18 cellular contexts compared by ENCODE assay signal in the genomic region with DNA sequence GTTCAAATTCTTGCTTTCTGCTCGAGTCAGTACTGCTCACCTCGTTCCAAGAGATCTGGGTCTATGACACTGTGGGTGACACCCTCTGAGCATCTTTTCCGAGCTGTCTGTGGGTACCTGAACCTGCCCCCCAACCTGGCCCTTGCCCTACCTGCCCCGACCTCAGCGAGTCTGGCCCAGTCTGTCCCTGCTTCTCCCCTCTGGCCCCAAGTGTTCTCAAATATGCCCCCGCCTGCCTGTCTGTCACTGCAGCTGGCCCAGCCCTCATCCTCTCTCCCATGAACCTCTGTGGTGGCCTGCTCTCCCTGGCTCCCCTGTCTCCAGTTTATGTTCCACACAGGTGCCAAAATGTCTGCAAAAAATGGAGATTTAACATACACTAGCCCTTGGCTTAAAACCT. TPM values are rescaled to one million over a fixed set of nuclear protein-coding genes. Genes with fewer than 3 reads are reported as not detected.
A peak's percentile ranks its signal among the peaks of the same experiment; 100 is the strongest.
DNase-seq lines count a peak whose midpoint lies in the region; ATAC-seq, FAIRE-seq and TF ChIP-seq lines count a peak whose summit lies in the region.
"Had no signal": no experiment of that assay in that cellular context is flagged by ENCODE, and none has a peak within 500 bp of the region (broad histone marks: within the 10 kb centered on the region; RNA-seq: fewer than 3 reads in every experiment).

No MANE protein-coding gene starts in this region.

- no peaks in the 10 kb centered on the region for H3K36me3 Mint-ChIP-seq in glutamatergic neuron (ENCODE audit: unreplicated experiment)

- no peak for TF ChIP-seq CTCF in adrenal gland (IDR thresholded peaks at IDR 0.05)
- no peak for TF ChIP-seq CTCF in kidney (IDR thresholded peaks at IDR 0.05; ENCODE audit: borderline replicate concordance, extremely low read depth, insufficient read depth)
- TF ChIP-seq CTCF in neutrophil (IDR thresholded peaks at IDR 0.05), result no peak
- TF ChIP-seq CTCF in suprapubic skin (IDR thresholded peaks at IDR 0.05), result no peak
- no peak for TF ChIP-seq CTCF in glutamatergic neuron (IDR thresholded peaks at IDR 0.05; ENCODE audit: partially characterized antibody, unreplicated experiment)

- peak overlapping the region in 3 of 5 donors; percentile 85 to 89 (median 89) for H3K27ac ChIP-seq in adrenal gland
- no peak overlapping the region for H3K27ac ChIP-seq in kidney (ENCODE audit: low read depth in 2 of 2, low read length in 2 of 2)
- H3K27ac ChIP-seq in neutrophil, result peak overlapping the region; percentile 55
- peak overlapping the region; percentile 94 for H3K27ac ChIP-seq in suprapubic skin
- H3K27ac ChIP-seq: BLaER1 had no signal

- DNase-seq in adrenal gland, result no peak
- DNase-seq in kidney, result peak; percentile 43
- no peak for DNase-seq in suprapubic skin (ENCODE audit: low spot score in 2 of 2)
- no peak for DNase-seq in glutamatergic neuron
- DNase-seq in DMS79 (lab: John Stamatoyannopoulos, UW), result no peak
- DNase-seq: CD8-positive, alpha-beta memory T cell; KG1; NCI-H1105; NCI-H187 treated with DMSO at 0.1 percent for 48 hours; NCI-H510A; NCI-H82 had no signal

- no peak overlapping the region for H3K4me3 Mint-ChIP-seq in glutamatergic neuron (ENCODE audit: unreplicated experiment)
- H3K4me3 Mint-ChIP-seq: CD8-positive, alpha-beta memory T cell; GM23338 had no signal

- H3K4me3 ChIP-seq in adrenal gland (no peak overlapping the region), kidney (ENCODE audit: low read length in 2 of 2) (no peak overlapping the region), neutrophil (ENCODE audit: low read depth in 1 of 2, low read length in 1 of 2) (no peak overlapping the region), suprapubic skin (no peak overlapping the region)
- H3K4me3 ChIP-seq: BLaER1, GM23338 had no signal

- no peak for TF ChIP-seq EP300 in suprapubic skin (IDR thresholded peaks at IDR 0.05)

- H3K4me1 Mint-ChIP-seq in glutamatergic neuron (ENCODE audit: low read depth, unreplicated experiment), result no peaks in the 10 kb centered on the region
- H3K4me1 Mint-ChIP-seq: CD8-positive, alpha-beta memory T cell; GM23338 had no signal

- TF ChIP-seq POLR2A in adrenal gland (IDR thresholded peaks at IDR 0.05) (no peak), suprapubic skin (IDR thresholded peaks at IDR 0.05) (no peak)

- intact Hi-C loops in adrenal gland (cut with DNase I), result no loop called here
- intact Hi-C loops in kidney (cut with DNase I), result loop anchor here (10.0 kb wide), 1 partner anchor 130 kb away; no protein-coding TSS in a partner anchor

- 91 to 99% (median 95%) methylated on average over 6 of the region's 6 CpGs for WGBS in adrenal gland, 4 donors
- WGBS in suprapubic skin, result 92% methylated on average over 6 of the region's 6 CpGs

- no peak overlapping the region for H3K9ac ChIP-seq in kidney (ENCODE audit: low read length in 2 of 2)
- H3K9ac ChIP-seq: BLaER1 had no signal

- H3K9me3 ChIP-seq in adrenal gland (replicated peaks in 1 of 3) (no peaks in the 10 kb centered on the region), kidney (ENCODE audit: control insufficient read depth in 1 of 2, low read length in 2 of 2) (no peaks in the 10 kb centered on the region), neutrophil (no peaks in the 10 kb centered on the region), suprapubic skin (no peaks in the 10 kb centered on the region)

- H3K27me3 ChIP-seq in adrenal gland, result no peaks in the 10 kb centered on the region
- no peaks in the 10 kb centered on the region for H3K27me3 ChIP-seq in neutrophil
- no peaks in the 10 kb centered on the region for H3K27me3 ChIP-seq in suprapubic skin
- H3K27me3 ChIP-seq: BLaER1 had no signal

- H3K36me3 ChIP-seq in adrenal gland (replicated peaks in 1 of 2) (peaks cover 0 to 9% of the 10 kb centered on the region in 2 donors), kidney (ENCODE audit: control insufficient read depth in 1 of 2, insufficient read depth in 2 of 2, low read length in 2 of 2) (peaks cover 5 to 14% of the 10 kb centered on the region in 2 donors), neutrophil (peaks cover 29% of the 10 kb centered on the region), suprapubic skin (peaks cover 40% of the 10 kb centered on the region)
- H3K36me3 ChIP-seq: BLaER1 had no signal

- FAIRE-seq in kidney (lab: Jason Lieb, UNC), result no peak

- ATAC-seq in HG03354 (IDR thresholded peaks at IDR 0.05; ENCODE audit: poor library complexity, severe bottlenecking, unreplicated experiment) (no peak), HG03378 (IDR thresholded peaks at IDR 0.05; ENCODE audit: unreplicated experiment) (no peak)
- ATAC-seq: GM23338 had no signal

- H3K27ac Mint-ChIP-seq in glutamatergic neuron (ENCODE audit: unreplicated experiment), result no peak overlapping the region
- H3K27ac Mint-ChIP-seq: CD8-positive, alpha-beta memory T cell; GM23338 had no signal

- peaks cover 3% of the 10 kb centered on the region for H3K9me3 Mint-ChIP-seq in glutamatergic neuron (ENCODE audit: unreplicated experiment)

- H3K27me3 Mint-ChIP-seq in glutamatergic neuron (ENCODE audit: unreplicated experiment), result no peaks in the 10 kb centered on the region

- H3K4me1 ChIP-seq in adrenal gland (replicated peaks in 1 of 2), result peaks cover 41 to 43% of the 10 kb centered on the region in 2 donors
- peaks cover 22 to 26% of the 10 kb centered on the region in 2 donors for H3K4me1 ChIP-seq in kidney (ENCODE audit: control insufficient read depth in 1 of 2, insufficient read depth in 1 of 2, low read depth in 1 of 2, low read length in 2 of 2)
- peaks cover 13% of the 10 kb centered on the region in 2 experiments for H3K4me1 ChIP-seq in neutrophil (ENCODE audit: control insufficient read depth in 1 of 2, insufficient read depth in 1 of 2, low read depth in 1 of 2, low read length in 1 of 2)
- H3K4me1 ChIP-seq in suprapubic skin, result peaks cover 44% of the 10 kb centered on the region
- H3K4me1 ChIP-seq: BLaER1 had no signal

RNA-seq across cellular contexts. Expression of gene IL1R1, which starts 11.8 kb away (rescaled TPM):
- total RNA-seq in adrenal gland (100 to 1,000 TPM in 6 of 8 donors, 10 to 100 TPM in 2; 82.1 to 153 (median 136) TPM), kidney (95.9 TPM), suprapubic skin (10 to 100 TPM; 52.1 to 90.0 (median 58.8) TPM), glutamatergic neuron (ENCODE audit: unreplicated experiment) (0.17 TPM)
- polyA plus RNA-seq in adrenal gland (100 to 1,000 TPM in 1 of 3 donors, 10 to 100 TPM in 2; 58.7 to 122 (median 59.2) TPM), kidney (ENCODE audit: insufficient read depth, low read depth, low replicate concordance) (24.6 TPM)
- polyA plus RNA-seq: GM23338 had no signal

RNA-seq across cellular contexts. Expression of gene IL1RL2, which starts 32.5 kb away (rescaled TPM):
- total RNA-seq in adrenal gland (1 to 10 TPM; 1.1 to 4.6 (median 1.9) TPM), kidney (1.4 TPM), suprapubic skin (10 to 100 TPM in 3 of 4 donors, 1 to 10 TPM in 1; 7.0 to 15.9 (median 12.0) TPM), glutamatergic neuron (ENCODE audit: unreplicated experiment) (not detected)
- polyA plus RNA-seq in adrenal gland (1 to 10 TPM; 1.2 to 4.0 (median 1.5) TPM), kidney (ENCODE audit: insufficient read depth, low read depth, low replicate concordance) (1.8 TPM)
- total RNA-seq: Daoy, GM23338, M059J had no signal
- polyA plus RNA-seq: CD8-positive, alpha-beta memory T cell; GM23338 had no signal

Comparison
In these comparisons a context has a peak if more than half of its experiments do, and no peak if none do; other contexts are left out.
1. H3K27ac ChIP-seq: peak in adrenal gland (3 of 5), neutrophil (single experiment) and suprapubic skin (single experiment); none in kidney (0 of 2).
2. RNA of gene IL1R1, which starts 11.8 kb away (total RNA-seq): 82.1 to 153 TPM in adrenal gland, 95.9 TPM in kidney (single experiment) and 52.1 to 90.0 TPM in suprapubic skin; 0.17 TPM in glutamatergic neuron (single experiment); every median in the first group is over 10 times any median in the second.